ENCODE assay signal across 9 cellular contexts in the genomic region with DNA sequence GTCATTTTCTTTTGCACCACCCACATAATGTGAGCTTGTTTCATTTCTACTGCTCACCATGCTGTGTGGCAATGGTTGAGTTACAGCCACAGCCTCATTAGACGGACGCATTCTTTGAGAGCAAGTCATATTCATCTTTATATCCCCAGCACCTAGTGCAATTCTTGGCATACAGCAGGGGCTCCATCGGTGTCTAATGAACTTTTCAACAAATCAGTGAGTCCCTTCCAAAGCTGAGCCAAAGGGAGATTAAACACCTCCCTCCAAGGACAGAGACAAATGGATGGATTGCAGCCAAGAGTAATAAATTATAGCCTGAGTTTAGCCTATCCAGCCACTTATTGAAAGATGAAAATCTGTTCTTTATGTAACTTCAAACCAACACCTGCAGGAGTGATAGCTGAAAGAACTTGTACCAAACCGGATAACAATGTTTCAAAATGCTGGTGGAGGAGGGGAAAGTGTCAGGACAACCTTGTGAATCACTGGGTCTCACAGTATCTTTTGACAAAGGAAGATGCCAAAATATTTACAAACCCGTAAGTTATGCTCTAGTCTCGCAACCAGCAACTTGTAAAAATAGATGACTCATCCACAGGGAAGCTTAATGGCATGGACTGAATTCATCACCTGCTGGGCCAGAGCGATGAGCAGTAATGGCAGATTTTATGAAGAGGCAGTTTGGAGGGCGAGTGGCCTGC.
DNase-seq lines count a peak whose midpoint lies in the region; ATAC-seq, FAIRE-seq and TF ChIP-seq lines count a peak whose summit lies in the region.
"Had no signal": no experiment of that assay in that cellular context is flagged by ENCODE, and none has a peak within 500 bp of the region (broad histone marks: within the 10 kb centered on the region; RNA-seq: fewer than 3 reads in every experiment).

No MANE protein-coding gene starts in this region.

- TF ChIP-seq CTCF in kidney (IDR thresholded peaks at IDR 0.05; ENCODE audit: borderline replicate concordance, extremely low read depth, insufficient read depth), result no peak
- TF ChIP-seq CTCF in CD8-positive, alpha-beta T cell (IDR thresholded peaks at IDR 0.05), result no peak
- TF ChIP-seq CTCF in CD4-positive, alpha-beta T cell (IDR thresholded peaks at IDR 0.05), result no peak

- DNase-seq in ACHN (peak; percentile 58), LHCN-M2 (ENCODE audit: low read depth) (peak; percentile 94), SJCRH30 (peak; percentile 4 to 9), glomerular visceral epithelial cell (ENCODE audit: extremely low spot score) (peak; percentile 38), kidney (no peak)
- DNase-seq in CD8-positive, alpha-beta T cell, result no peak
- DNase-seq in CD4-positive, alpha-beta T cell, result no peak
- DNase-seq: DND-41 had no signal

- H3K9ac ChIP-seq in kidney (ENCODE audit: low read length in 2 of 2), result no peak overlapping the region

- H3K27ac Mint-ChIP-seq in CD8-positive, alpha-beta T cell, result no peak overlapping the region
- H3K27ac Mint-ChIP-seq in CD4-positive, alpha-beta T cell, result no peak overlapping the region

- no peaks in the 10 kb centered on the region for H3K27me3 ChIP-seq in SJCRH30
- H3K27me3 ChIP-seq in CD8-positive, alpha-beta T cell (ENCODE audit: insufficient read depth, low read length), result no peaks in the 10 kb centered on the region
- H3K27me3 ChIP-seq in CD4-positive, alpha-beta T cell (ENCODE audit: control insufficient read depth, insufficient read depth, low read length), result no peaks in the 10 kb centered on the region

- no peaks in the 10 kb centered on the region for H3K9me3 Mint-ChIP-seq in CD8-positive, alpha-beta T cell
- no peaks in the 10 kb centered on the region for H3K9me3 Mint-ChIP-seq in CD4-positive, alpha-beta T cell

- CTCF ChIA-PET in CD8-positive, alpha-beta T cell (lab: Charles Lee), result no interaction called here
- CTCF ChIA-PET in CD4-positive, alpha-beta T cell (lab: Charles Lee), result no interaction called here

- no peak for ATAC-seq in CD8-positive, alpha-beta T cell
- no peak for ATAC-seq in HG03159 (IDR thresholded peaks at IDR 0.05; ENCODE audit: unreplicated experiment)
- ATAC-seq in CD4-positive, alpha-beta T cell (ENCODE audit: poor library complexity), result no peak

- no peak for FAIRE-seq in kidney (lab: Jason Lieb, UNC)

- in situ Hi-C loops in ACHN (cut with HindIII; ENCODE audit: low pct_ligation_motif_present, low pct_unique_long_range_greater_than_20kb, low sequenced_read_pairs), result no loop called here

- H3K36me3 ChIP-seq in SJCRH30 (no peaks in the 10 kb centered on the region), kidney (ENCODE audit: control insufficient read depth in 1 of 2, insufficient read depth in 2 of 2, low read length in 2 of 2) (no peaks in the 10 kb centered on the region)
- no peaks in the 10 kb centered on the region for H3K36me3 ChIP-seq in CD8-positive, alpha-beta T cell (ENCODE audit: insufficient read depth, low read length)

- no peaks in the 10 kb centered on the region for H3K4me1 ChIP-seq in SJCRH30
- H3K4me1 ChIP-seq in kidney (ENCODE audit: control insufficient read depth in 1 of 2, insufficient read depth in 1 of 2, low read depth in 1 of 2, low read length in 2 of 2), result no peaks in the 10 kb centered on the region
- no peaks in the 10 kb centered on the region for H3K4me1 ChIP-seq in CD8-positive, alpha-beta T cell (ENCODE audit: insufficient read depth, low read length)

- H3K36me3 Mint-ChIP-seq in CD8-positive, alpha-beta T cell, result no peaks in the 10 kb centered on the region
- no peaks in the 10 kb centered on the region for H3K36me3 Mint-ChIP-seq in CD4-positive, alpha-beta T cell (ENCODE audit: low read depth)

- intact Hi-C loops in kidney (cut with DNase I), result no loop called here
- intact Hi-C loops in CD8-positive, alpha-beta T cell (cut with DNase I, micrococcal nuclease), result no loop called here
- intact Hi-C loops in CD4-positive, alpha-beta T cell (cut with DNase I, micrococcal nuclease), result no loop called here

- H3K9me3 ChIP-seq in SJCRH30 (replicated peaks), result no peaks in the 10 kb centered on the region
- no peaks in the 10 kb centered on the region for H3K9me3 ChIP-seq in kidney (ENCODE audit: control insufficient read depth in 1 of 2, low read length in 2 of 2)
- H3K9me3 ChIP-seq in CD8-positive, alpha-beta T cell (ENCODE audit: low read length), result no peaks in the 10 kb centered on the region
- no peaks in the 10 kb centered on the region for H3K9me3 ChIP-seq in CD4-positive, alpha-beta T cell (ENCODE audit: control insufficient read depth, low read length)

- no peaks in the 10 kb centered on the region for H3K4me1 Mint-ChIP-seq in CD8-positive, alpha-beta T cell (ENCODE audit: low read depth)
- H3K4me1 Mint-ChIP-seq in CD4-positive, alpha-beta T cell (ENCODE audit: low read depth), result no peaks in the 10 kb centered on the region

- H3K27ac ChIP-seq in SJCRH30, result no peak overlapping the region
- H3K27ac ChIP-seq in kidney (ENCODE audit: low read depth in 2 of 2, low read length in 2 of 2), result no peak overlapping the region
- no peak overlapping the region for H3K27ac ChIP-seq in CD8-positive, alpha-beta T cell (ENCODE audit: low read depth, low read length)
- no peak overlapping the region for H3K27ac ChIP-seq in CD4-positive, alpha-beta T cell (ENCODE audit: low read depth, low read length)

- no peak overlapping the region for H3K4me3 Mint-ChIP-seq in CD8-positive, alpha-beta T cell
- H3K4me3 Mint-ChIP-seq in CD4-positive, alpha-beta T cell, result no peak overlapping the region

- POLR2A ChIA-PET in CD8-positive, alpha-beta T cell (lab: Charles Lee), result no interaction called here
- POLR2A ChIA-PET in CD4-positive, alpha-beta T cell (lab: Charles Lee), result no interaction called here

- H3K4me3 ChIP-seq in SJCRH30 (no peak overlapping the region), kidney (ENCODE audit: low read length in 2 of 2) (no peak overlapping the region)
- no peak overlapping the region for H3K4me3 ChIP-seq in CD8-positive, alpha-beta T cell (ENCODE audit: low read depth, low read length)

- H3K27me3 Mint-ChIP-seq in CD8-positive, alpha-beta T cell (ENCODE audit: low read depth), result peaks cover 7% of the 10 kb centered on the region
- H3K27me3 Mint-ChIP-seq in CD4-positive, alpha-beta T cell, result peaks cover 28% of the 10 kb centered on the region

Comparison
In these comparisons a context has a peak if more than half of its experiments do, and no peak if none do; other contexts are left out.
1. DNase-seq: peak in ACHN (single experiment), LHCN-M2 (single experiment), SJCRH30 (2 of 2) and glomerular visceral epithelial cell (single experiment); none in kidney (single experiment), CD8-positive, alpha-beta T cell (0 of 7) and CD4-positive, alpha-beta T cell (0 of 10).